1 cellular context compared by ENCODE assay signal in the genomic region with DNA sequence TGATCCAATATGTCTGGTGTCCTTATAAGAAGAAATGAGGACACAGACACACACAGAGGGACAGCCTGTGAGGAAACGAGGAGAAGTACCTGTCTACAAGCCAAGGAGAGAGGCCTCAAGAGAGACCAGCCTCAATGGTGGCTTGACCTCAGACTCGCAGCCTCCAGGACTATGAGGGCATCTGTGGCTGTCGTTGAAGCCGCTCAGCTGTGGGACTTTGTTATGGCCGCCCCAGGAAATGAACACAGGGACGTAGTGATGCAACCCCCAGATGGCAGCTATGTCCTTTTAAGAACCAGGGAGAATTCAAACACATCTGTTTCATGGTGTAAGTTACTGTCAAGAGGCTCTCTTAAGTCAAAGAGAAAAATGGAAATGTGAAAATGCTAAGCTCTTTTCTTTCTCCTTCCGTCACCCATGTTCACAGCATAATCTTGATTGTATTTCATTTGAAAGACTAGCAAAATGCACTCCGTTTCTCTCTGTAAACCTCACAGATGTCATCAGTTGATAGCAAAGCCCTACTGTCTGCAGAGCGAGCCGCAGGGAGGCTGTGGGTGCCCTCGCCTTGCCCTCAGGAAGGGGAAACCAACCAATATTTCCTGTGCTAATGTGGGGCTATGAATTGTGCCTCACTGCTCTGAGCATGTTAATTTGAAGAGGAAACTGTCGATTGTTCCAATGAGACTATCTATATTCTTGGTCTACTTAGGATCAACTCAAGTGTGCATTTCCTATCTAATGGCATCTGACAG.
TF ChIP-seq lines count a peak whose summit lies in the region.

No MANE protein-coding gene starts in this region.

TF ChIP-seq in GM12878, 131 proteins besides CTCF, POLR2A, EP300 and RAD21 (continues in another document):
- TF ChIP-seq SUZ12 (IDR thresholded peaks at IDR 0.05; ENCODE audit: unreplicated experiment) (no peak), EED (IDR thresholded peaks at IDR 0.05; ENCODE audit: low read depth) (no peak), IKZF1 (conservative IDR thresholded peaks at IDR 0.05) (0 out of 2 replicates have a peak, but pooled peaks have one; percentile 17), ETV6 (conservative IDR thresholded peaks at IDR 0.05 in 1 of 2, IDR thresholded peaks at IDR 0.05 in 1 of 2; ENCODE audit: borderline replicate concordance in 1 of 2, low read depth in 1 of 2) (peak in 1 of 2 experiments; percentile 23; a peak in 1 of 4 replicates), PAX5 (IDR thresholded peaks at IDR 0.05; ENCODE audit: borderline replicate concordance, low read depth, low read length) (0 out of 2 replicates have a peak, but pooled peaks have one; percentile 18), ZNF274 (IDR thresholded peaks at IDR 0.05; ENCODE audit: insufficient read depth, insufficient read length) (no peak), CHD4 (IDR thresholded peaks at IDR 0.05) (no peak), IKZF2 (IDR thresholded peaks at IDR 0.05) (0 out of 4 replicates have a peak, but pooled peaks of 1 of the 2 experiments have one; percentile 5), HDAC6 (IDR thresholded peaks at IDR 0.05; ENCODE audit: unreplicated experiment) (no peak), GABPA (IDR thresholded peaks at IDR 0.05; ENCODE audit: low read depth) (no peak), ASH2L (IDR thresholded peaks at IDR 0.05; ENCODE audit: borderline replicate concordance, low read depth) (no peak), BHLHE40 (IDR thresholded peaks at IDR 0.05; ENCODE audit: borderline replicate concordance in 1 of 2, low read depth in 2 of 2, low read length in 1 of 2) (0 out of 4 replicates have a peak, but pooled peaks of 1 of the 2 experiments have one; percentile 7), CREM (IDR thresholded peaks at IDR 0.05; ENCODE audit: low read depth) (0 out of 2 replicates have a peak, but pooled peaks have one; percentile 22), ZNF384 (IDR thresholded peaks at IDR 0.05; ENCODE audit: borderline replicate concordance, low read depth, low read length) (no peak), POLR2AphosphoS2 (IDR thresholded peaks at IDR 0.05; ENCODE audit: low read depth, low read length) (peak; percentile 46; the same call in 1 of the 2 replicates), ESRRA (IDR thresholded peaks at IDR 0.05; ENCODE audit: low read length) (no peak), HDAC2 (IDR thresholded peaks at IDR 0.05) (no peak), HCFC1 (IDR thresholded peaks at IDR 0.05; ENCODE audit: low read length) (no peak), YBX1 (IDR thresholded peaks at IDR 0.05) (no peak), ZNF24 (IDR thresholded peaks at IDR 0.05) (no peak), GATAD2B (conservative IDR thresholded peaks at IDR 0.05; ENCODE audit: low read depth) (0 out of 2 replicates have a peak, but pooled peaks have one; percentile 24), LARP7 (IDR thresholded peaks at IDR 0.05) (no peak), TAF1 (IDR thresholded peaks at IDR 0.05; ENCODE audit: borderline replicate concordance, low read depth, low read length) (no peak), SREBF2 (IDR thresholded peaks at IDR 0.05; ENCODE audit: low read length) (no peak), TBL1XR1 (IDR thresholded peaks at IDR 0.05; ENCODE audit: low read depth, low read length) (no peak), YY1 (IDR thresholded peaks at IDR 0.05; ENCODE audit: low read depth, low read length) (peak; percentile 85), NR2F1 (conservative IDR thresholded peaks at IDR 0.05) (0 out of 2 replicates have a peak, but pooled peaks have one; percentile 13), EGR1 (IDR thresholded peaks at IDR 0.05; ENCODE audit: borderline replicate concordance in 1 of 2, low read depth in 2 of 2, low read length in 2 of 2) (no peak), MYC (IDR thresholded peaks at IDR 0.05; ENCODE audit: insufficient read depth, insufficient read length, insufficient replicate concordance, low read length, severe bottlenecking) (no peak), RB1 (IDR thresholded peaks at IDR 0.05; ENCODE audit: borderline replicate concordance) (no peak), SP1 (IDR thresholded peaks at IDR 0.05; ENCODE audit: low read depth, low read length) (no peak), POLR2AphosphoS5 (IDR thresholded peaks at IDR 0.05; ENCODE audit: low read length) (peak; percentile 71), TCF12 (IDR thresholded peaks at IDR 0.05; ENCODE audit: low read depth, low read length) (0 out of 2 replicates have a peak, but pooled peaks have one; percentile 38)
- TF ChIP-seq, protein P1, sequence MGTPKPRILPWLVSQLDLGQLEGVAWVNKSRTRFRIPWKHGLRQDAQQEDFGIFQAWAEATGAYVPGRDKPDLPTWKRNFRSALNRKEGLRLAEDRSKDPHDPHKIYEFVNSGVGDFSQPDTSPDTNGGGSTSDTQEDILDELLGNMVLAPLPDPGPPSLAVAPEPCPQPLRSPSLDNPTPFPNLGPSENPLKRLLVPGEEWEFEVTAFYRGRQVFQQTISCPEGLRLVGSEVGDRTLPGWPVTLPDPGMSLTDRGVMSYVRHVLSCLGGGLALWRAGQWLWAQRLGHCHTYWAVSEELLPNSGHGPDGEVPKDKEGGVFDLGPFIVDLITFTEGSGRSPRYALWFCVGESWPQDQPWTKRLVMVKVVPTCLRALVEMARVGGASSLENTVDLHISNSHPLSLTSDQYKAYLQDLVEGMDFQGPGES (IDR thresholded peaks at IDR 0.05): no peak
- TF ChIP-seq, protein P2, sequence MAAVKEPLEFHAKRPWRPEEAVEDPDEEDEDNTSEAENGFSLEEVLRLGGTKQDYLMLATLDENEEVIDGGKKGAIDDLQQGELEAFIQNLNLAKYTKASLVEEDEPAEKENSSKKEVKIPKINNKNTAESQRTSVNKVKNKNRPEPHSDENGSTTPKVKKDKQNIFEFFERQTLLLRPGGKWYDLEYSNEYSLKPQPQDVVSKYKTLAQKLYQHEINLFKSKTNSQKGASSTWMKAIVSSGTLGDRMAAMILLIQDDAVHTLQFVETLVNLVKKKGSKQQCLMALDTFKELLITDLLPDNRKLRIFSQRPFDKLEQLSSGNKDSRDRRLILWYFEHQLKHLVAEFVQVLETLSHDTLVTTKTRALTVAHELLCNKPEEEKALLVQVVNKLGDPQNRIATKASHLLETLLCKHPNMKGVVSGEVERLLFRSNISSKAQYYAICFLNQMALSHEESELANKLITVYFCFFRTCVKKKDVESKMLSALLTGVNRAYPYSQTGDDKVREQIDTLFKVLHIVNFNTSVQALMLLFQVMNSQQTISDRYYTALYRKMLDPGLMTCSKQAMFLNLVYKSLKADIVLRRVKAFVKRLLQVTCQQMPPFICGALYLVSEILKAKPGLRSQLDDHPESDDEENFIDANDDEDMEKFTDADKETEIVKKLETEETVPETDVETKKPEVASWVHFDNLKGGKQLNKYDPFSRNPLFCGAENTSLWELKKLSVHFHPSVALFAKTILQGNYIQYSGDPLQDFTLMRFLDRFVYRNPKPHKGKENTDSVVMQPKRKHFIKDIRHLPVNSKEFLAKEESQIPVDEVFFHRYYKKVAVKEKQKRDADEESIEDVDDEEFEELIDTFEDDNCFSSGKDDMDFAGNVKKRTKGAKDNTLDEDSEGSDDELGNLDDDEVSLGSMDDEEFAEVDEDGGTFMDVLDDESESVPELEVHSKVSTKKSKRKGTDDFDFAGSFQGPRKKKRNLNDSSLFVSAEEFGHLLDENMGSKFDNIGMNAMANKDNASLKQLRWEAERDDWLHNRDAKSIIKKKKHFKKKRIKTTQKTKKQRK (IDR thresholded peaks at IDR 0.05; ENCODE audit: low read depth, low read length): no peak
- TF ChIP-seq, protein P3, sequence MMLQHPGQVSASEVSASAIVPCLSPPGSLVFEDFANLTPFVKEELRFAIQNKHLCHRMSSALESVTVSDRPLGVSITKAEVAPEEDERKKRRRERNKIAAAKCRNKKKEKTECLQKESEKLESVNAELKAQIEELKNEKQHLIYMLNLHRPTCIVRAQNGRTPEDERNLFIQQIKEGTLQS (IDR thresholded peaks at IDR 0.05; ENCODE audit: borderline replicate concordance, extremely low read depth, low read depth, low read length): no peak
- TF ChIP-seq, protein P4, sequence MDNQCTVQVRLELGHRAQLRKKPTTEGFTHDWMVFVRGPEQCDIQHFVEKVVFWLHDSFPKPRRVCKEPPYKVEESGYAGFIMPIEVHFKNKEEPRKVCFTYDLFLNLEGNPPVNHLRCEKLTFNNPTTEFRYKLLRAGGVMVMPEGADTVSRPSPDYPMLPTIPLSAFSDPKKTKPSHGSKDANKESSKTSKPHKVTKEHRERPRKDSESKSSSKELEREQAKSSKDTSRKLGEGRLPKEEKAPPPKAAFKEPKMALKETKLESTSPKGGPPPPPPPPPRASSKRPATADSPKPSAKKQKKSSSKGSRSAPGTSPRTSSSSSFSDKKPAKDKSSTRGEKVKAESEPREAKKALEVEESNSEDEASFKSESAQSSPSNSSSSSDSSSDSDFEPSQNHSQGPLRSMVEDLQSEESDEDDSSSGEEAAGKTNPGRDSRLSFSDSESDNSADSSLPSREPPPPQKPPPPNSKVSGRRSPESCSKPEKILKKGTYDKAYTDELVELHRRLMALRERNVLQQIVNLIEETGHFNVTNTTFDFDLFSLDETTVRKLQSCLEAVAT (IDR thresholded peaks at IDR 0.05): no peak
- TF ChIP-seq, protein P5, sequence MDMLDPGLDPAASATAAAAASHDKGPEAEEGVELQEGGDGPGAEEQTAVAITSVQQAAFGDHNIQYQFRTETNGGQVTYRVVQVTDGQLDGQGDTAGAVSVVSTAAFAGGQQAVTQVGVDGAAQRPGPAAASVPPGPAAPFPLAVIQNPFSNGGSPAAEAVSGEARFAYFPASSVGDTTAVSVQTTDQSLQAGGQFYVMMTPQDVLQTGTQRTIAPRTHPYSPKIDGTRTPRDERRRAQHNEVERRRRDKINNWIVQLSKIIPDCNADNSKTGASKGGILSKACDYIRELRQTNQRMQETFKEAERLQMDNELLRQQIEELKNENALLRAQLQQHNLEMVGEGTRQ (IDR thresholded peaks at IDR 0.05; ENCODE audit: borderline replicate concordance, low read depth, low read length): no peak
- TF ChIP-seq, protein P6, sequence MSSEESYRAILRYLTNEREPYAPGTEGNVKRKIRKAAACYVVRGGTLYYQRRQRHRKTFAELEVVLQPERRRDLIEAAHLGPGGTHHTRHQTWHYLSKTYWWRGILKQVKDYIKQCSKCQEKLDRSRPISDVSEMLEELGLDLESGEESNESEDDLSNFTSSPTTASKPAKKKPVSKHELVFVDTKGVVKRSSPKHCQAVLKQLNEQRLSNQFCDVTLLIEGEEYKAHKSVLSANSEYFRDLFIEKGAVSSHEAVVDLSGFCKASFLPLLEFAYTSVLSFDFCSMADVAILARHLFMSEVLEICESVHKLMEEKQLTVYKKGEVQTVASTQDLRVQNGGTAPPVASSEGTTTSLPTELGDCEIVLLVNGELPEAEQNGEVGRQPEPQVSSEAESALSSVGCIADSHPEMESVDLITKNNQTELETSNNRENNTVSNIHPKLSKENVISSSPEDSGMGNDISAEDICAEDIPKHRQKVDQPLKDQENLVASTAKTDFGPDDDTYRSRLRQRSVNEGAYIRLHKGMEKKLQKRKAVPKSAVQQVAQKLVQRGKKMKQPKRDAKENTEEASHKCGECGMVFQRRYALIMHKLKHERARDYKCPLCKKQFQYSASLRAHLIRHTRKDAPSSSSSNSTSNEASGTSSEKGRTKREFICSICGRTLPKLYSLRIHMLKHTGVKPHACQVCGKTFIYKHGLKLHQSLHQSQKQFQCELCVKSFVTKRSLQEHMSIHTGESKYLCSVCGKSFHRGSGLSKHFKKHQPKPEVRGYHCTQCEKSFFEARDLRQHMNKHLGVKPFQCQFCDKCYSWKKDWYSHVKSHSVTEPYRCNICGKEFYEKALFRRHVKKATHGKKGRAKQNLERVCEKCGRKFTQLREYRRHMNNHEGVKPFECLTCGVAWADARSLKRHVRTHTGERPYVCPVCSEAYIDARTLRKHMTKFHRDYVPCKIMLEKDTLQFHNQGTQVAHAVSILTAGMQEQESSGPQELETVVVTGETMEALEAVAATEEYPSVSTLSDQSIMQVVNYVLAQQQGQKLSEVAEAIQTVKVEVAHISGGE (CRISPR knock-in tag; IDR thresholded peaks at IDR 0.05): no peak
- TF ChIP-seq, protein P7, sequence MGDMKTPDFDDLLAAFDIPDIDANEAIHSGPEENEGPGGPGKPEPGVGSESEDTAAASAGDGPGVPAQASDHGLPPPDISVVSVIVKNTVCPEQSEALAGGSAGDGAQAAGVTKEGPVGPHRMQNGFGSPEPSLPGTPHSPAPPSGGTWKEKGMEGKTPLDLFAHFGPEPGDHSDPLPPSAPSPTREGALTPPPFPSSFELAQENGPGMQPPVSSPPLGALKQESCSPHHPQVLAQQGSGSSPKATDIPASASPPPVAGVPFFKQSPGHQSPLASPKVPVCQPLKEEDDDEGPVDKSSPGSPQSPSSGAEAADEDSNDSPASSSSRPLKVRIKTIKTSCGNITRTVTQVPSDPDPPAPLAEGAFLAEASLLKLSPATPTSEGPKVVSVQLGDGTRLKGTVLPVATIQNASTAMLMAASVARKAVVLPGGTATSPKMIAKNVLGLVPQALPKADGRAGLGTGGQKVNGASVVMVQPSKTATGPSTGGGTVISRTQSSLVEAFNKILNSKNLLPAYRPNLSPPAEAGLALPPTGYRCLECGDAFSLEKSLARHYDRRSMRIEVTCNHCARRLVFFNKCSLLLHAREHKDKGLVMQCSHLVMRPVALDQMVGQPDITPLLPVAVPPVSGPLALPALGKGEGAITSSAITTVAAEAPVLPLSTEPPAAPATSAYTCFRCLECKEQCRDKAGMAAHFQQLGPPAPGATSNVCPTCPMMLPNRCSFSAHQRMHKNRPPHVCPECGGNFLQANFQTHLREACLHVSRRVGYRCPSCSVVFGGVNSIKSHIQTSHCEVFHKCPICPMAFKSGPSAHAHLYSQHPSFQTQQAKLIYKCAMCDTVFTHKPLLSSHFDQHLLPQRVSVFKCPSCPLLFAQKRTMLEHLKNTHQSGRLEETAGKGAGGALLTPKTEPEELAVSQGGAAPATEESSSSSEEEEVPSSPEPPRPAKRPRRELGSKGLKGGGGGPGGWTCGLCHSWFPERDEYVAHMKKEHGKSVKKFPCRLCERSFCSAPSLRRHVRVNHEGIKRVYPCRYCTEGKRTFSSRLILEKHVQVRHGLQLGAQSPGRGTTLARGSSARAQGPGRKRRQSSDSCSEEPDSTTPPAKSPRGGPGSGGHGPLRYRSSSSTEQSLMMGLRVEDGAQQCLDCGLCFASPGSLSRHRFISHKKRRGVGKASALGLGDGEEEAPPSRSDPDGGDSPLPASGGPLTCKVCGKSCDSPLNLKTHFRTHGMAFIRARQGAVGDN (IDR thresholded peaks at IDR 0.05): peak; percentile 56
- TF ChIP-seq, protein P8, sequence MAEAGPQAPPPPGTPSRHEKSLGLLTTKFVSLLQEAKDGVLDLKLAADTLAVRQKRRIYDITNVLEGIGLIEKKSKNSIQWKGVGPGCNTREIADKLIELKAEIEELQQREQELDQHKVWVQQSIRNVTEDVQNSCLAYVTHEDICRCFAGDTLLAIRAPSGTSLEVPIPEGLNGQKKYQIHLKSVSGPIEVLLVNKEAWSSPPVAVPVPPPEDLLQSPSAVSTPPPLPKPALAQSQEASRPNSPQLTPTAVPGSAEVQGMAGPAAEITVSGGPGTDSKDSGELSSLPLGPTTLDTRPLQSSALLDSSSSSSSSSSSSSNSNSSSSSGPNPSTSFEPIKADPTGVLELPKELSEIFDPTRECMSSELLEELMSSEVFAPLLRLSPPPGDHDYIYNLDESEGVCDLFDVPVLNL (IDR thresholded peaks at IDR 0.05; ENCODE audit: low read depth, low read length): no peak
